In genomic region chr16:21283521-21284289, GRCh38 we compare ENCODE assay signal across 8 cellular contexts. TPM values are rescaled to one million over a fixed set of nuclear protein-coding genes. Genes with fewer than 3 reads are reported as not detected.
DNase-seq lines count a peak whose midpoint lies in the region; ATAC-seq lines count a peak whose summit lies in the region.

No MANE protein-coding gene starts in this region.

- peaks cover 79% of the 10 kb centered on the region for H3K27me3 Mint-ChIP-seq in stimulated activated naive CD8-positive, alpha-beta T cell treated with anti-CD3 and anti-CD28 coated beads, Interleukin-15, amount 100 ng/mL, for 72 hours
- H3K27me3 Mint-ChIP-seq in immature natural killer cell (ENCODE audit: low read depth in 3 of 3) = peaks cover 7 to 35% (median 20%) of the 10 kb centered on the region in 3 donors

- no peaks in the 10 kb centered on the region for H3K36me3 ChIP-seq in iPS-20b (ENCODE audit: insufficient read depth, low read depth, low read length)

- H3K9me3 Mint-ChIP-seq in stimulated activated naive CD8-positive, alpha-beta T cell treated with anti-CD3 and anti-CD28 coated beads, Interleukin-15, amount 100 ng/mL, for 72 hours = peaks cover 0 to 8% of the 10 kb centered on the region in 2 donors
- peaks cover 0 to 2% (median under 1%) of the 10 kb centered on the region in 6 donors for H3K9me3 Mint-ChIP-seq in immature natural killer cell

- H3K4me3 Mint-ChIP-seq in stimulated activated naive CD8-positive, alpha-beta T cell treated with anti-CD3 and anti-CD28 coated beads, Interleukin-15, amount 100 ng/mL, for 72 hours = peak overlapping the region; percentile 54 to 82
- H3K4me3 Mint-ChIP-seq in immature natural killer cell = no peak overlapping the region

- ATAC-seq in stimulated activated naive CD8-positive, alpha-beta T cell treated with anti-CD3 and anti-CD28 coated beads, Interleukin-15, amount 100 ng/mL, for 72 hours = peak; percentile 58

- peaks cover 13% of the 10 kb centered on the region for H3K4me1 Mint-ChIP-seq in stimulated activated naive CD8-positive, alpha-beta T cell treated with anti-CD3 and anti-CD28 coated beads, Interleukin-15, amount 100 ng/mL, for 72 hours
- H3K4me1 Mint-ChIP-seq in immature natural killer cell = no peaks in the 10 kb centered on the region

- peaks cover 19% of the 10 kb centered on the region for H3K27me3 ChIP-seq in iPS-20b (ENCODE audit: insufficient read depth, low read length)

- in situ Hi-C loops in KBM-7 (cut with MboI; ENCODE audit: low pct_unique_long_range_greater_than_20kb, low sequenced_read_pairs) = no loop called here

- no peak overlapping the region for H3K27ac Mint-ChIP-seq in stimulated activated naive CD8-positive, alpha-beta T cell treated with anti-CD3 and anti-CD28 coated beads, Interleukin-15, amount 100 ng/mL, for 72 hours
- H3K27ac Mint-ChIP-seq in immature natural killer cell = no peak overlapping the region

- H3K9me3 ChIP-seq in iPS-20b (ENCODE audit: insufficient read depth, low read depth, low read length) = no peaks in the 10 kb centered on the region; the same call in 1 of the 2 replicates

- DNase-seq in ELF-1 (ENCODE audit: low read depth, low spot score) = peak; percentile 58
- peak; percentile 55 for DNase-seq in KBM-7
- DNase-seq in astrocyte of the hippocampus (ENCODE audit: low read depth, low spot score) = peak; percentile 64
- DNase-seq in stimulated activated naive CD8-positive, alpha-beta T cell treated with anti-CD3 and anti-CD28 coated beads, Interleukin-15, amount 100 ng/mL, for 72 hours = no peak
- DNase-seq in GOT3 (lab: John Stamatoyannopoulos, UW) = no peak
- no peak for DNase-seq in dedifferentiated amniotic fluid mesenchymal stem cell (ENCODE audit: extremely low spot score)
- DNase-seq in immature natural killer cell = no peak

- peaks cover 6% of the 10 kb centered on the region; the same call in 1 of the 2 replicates for H3K4me1 ChIP-seq in iPS-20b (ENCODE audit: insufficient read depth, low read length)

- H3K36me3 Mint-ChIP-seq in immature natural killer cell = peaks cover 0 to 3% (median 0%) of the 10 kb centered on the region in 3 donors

- H3K4me3 ChIP-seq in iPS-20b (ENCODE audit: low read length) = peak overlapping the region; percentile 78

- no peak overlapping the region for H3K27ac ChIP-seq in iPS-20b (ENCODE audit: low read length)

- peak overlapping the region; percentile 53; the same call in 1 of the 2 replicates for H3K9ac ChIP-seq in iPS-20b (ENCODE audit: low read depth, low read length)

RNA-seq across cellular contexts. Expression of gene CRYM, which starts 5.6 kb away (rescaled TPM):
- not detected for polyA plus RNA-seq in immature natural killer cell

RNA-seq across cellular contexts. Expression of gene ANKS4B, which starts 50.2 kb away (rescaled TPM):
- not detected for polyA plus RNA-seq in immature natural killer cell

Comparison
In these comparisons a context has a peak if more than half of its experiments do, and no peak if none do; other contexts are left out.
1. DNase-seq: peak in ELF-1 (single experiment), KBM-7 (single experiment) and astrocyte of the hippocampus (single experiment); none in stimulated activated naive CD8-positive, alpha-beta T cell treated with anti-CD3 and anti-CD28 coated beads, Interleukin-15, amount 100 ng/mL, for 72 hours (0 of 2), GOT3 (single experiment), dedifferentiated amniotic fluid mesenchymal stem cell (single experiment) and immature natural killer cell (0 of 3).
2. H3K4me3 Mint-ChIP-seq: peak in stimulated activated naive CD8-positive, alpha-beta T cell treated with anti-CD3 and anti-CD28 coated beads, Interleukin-15, amount 100 ng/mL, for 72 hours (2 of 2); none in immature natural killer cell (0 of 5).